8 cellular contexts compared by ENCODE assay signal in genomic region chr21:39445339-39446269, GRCh38. TPM values are rescaled to one million over a fixed set of nuclear protein-coding genes. Genes with fewer than 3 reads are reported as not detected.
DNase-seq lines count a peak whose midpoint lies in the region; ATAC-seq and TF ChIP-seq lines count a peak whose summit lies in the region.

Gene LCA5L (minus strand): TSS chr21:39445778. CDS start chr21:39428493, 17,285 bp downstream.

- H3K36me3 ChIP-seq in HCT116 (ENCODE audit: control insufficient read depth in 1 of 2, insufficient read depth in 2 of 2, low read length in 2 of 2) (no peaks in the 10 kb centered on the region), MM.1S (replicated peaks; ENCODE audit: insufficient read depth, low read length) (no peaks in the 10 kb centered on the region), gastroesophageal sphincter (no peaks in the 10 kb centered on the region), suprapubic skin (no peaks in the 10 kb centered on the region)

- CTCF ChIA-PET in HCT116 (lab: Charles Lee): no interaction called here

- no peak for TF ChIP-seq CTCF in HCT116 (IDR thresholded peaks at IDR 0.05 in 2 of 3, conservative IDR thresholded peaks at IDR 0.05 in 1 of 3; ENCODE audit: borderline replicate concordance in 1 of 3, insufficient read depth in 1 of 3, low read depth in 2 of 3, low read length in 2 of 3)
- peak; percentile 21; the same call in 1 of the 2 replicates for TF ChIP-seq CTCF in MM.1S (IDR thresholded peaks at IDR 0.05; ENCODE audit: low read length)
- peak in 1 of 4 experiments; percentile 3 for TF ChIP-seq CTCF in gastroesophageal sphincter (IDR thresholded peaks at IDR 0.05)
- TF ChIP-seq CTCF in suprapubic skin (IDR thresholded peaks at IDR 0.05): no peak

- H2AFZ ChIP-seq in HCT116 (ENCODE audit: low read depth, low read length, poor library complexity, severe bottlenecking) (peak within 1 kb of the TSS; percentile 59), MM.1S (ENCODE audit: low read length) (peak within 1 kb of the TSS; percentile 99)

- DNase-seq in GM04504 (ENCODE audit: low read depth) (peak; percentile 78), HCT116 (ENCODE audit: low read depth, low spot score) (peak; percentile 70), MM.1S (peak; percentile 99), SIG-M5 treated with dmso at 0.1 percent for 504 hours (lab: John Stamatoyannopoulos, UW; ENCODE audit: unreplicated experiment) (peak; percentile 89), nucleus accumbens (lab: John Stamatoyannopoulos, UW) (peak; percentile 36 to 90 (median 80)), suprapubic skin (ENCODE audit: low spot score in 2 of 2) (peak; percentile 92 to 94)
- peak; percentile 90 for DNase-seq in activated naive CD4-positive, alpha-beta T cell treated with Interleukin-2 at 50 U/mL for 16 hours

- intact Hi-C loops in HCT116 (cut with micrococcal nuclease): loop anchor here (10.0 kb wide), 1 partner anchor 261 kb away; the partner anchor contains the start of gene PSMG1

- peaks cover 10 to 16% of the 10 kb centered on the region in 2 experiments; a peak in 3 of 4 replicates for H3K4me1 ChIP-seq in HCT116 (ENCODE audit: control insufficient read depth in 1 of 2, insufficient read depth in 2 of 2, low read length in 2 of 2)
- H3K4me1 ChIP-seq in MM.1S (ENCODE audit: low read length): peaks cover 12% of the 10 kb centered on the region
- peaks cover 5 to 18% (median 6%) of the 10 kb centered on the region in 3 donors for H3K4me1 ChIP-seq in gastroesophageal sphincter
- H3K4me1 ChIP-seq in suprapubic skin: peaks cover 20% of the 10 kb centered on the region

- no peaks in the 10 kb centered on the region for H3K27me3 ChIP-seq in HCT116 (ENCODE audit: insufficient read depth, low read length)
- H3K27me3 ChIP-seq in MM.1S (replicated peaks; ENCODE audit: insufficient read depth, low read length): no peaks in the 10 kb centered on the region
- no peaks in the 10 kb centered on the region for H3K27me3 ChIP-seq in gastroesophageal sphincter
- no peaks in the 10 kb centered on the region for H3K27me3 ChIP-seq in suprapubic skin

- peak; percentile 77 for TF ChIP-seq POLR2A in HCT116 (IDR thresholded peaks at IDR 0.05; ENCODE audit: borderline replicate concordance, extremely low read depth, insufficient read depth, insufficient read length)
- TF ChIP-seq POLR2A in gastroesophageal sphincter (IDR thresholded peaks at IDR 0.05): peak; percentile 69 to 80
- TF ChIP-seq POLR2A in suprapubic skin (IDR thresholded peaks at IDR 0.05): peak in 1 of 2 donors; percentile 40

- no peaks in the 10 kb centered on the region for H3K9me2 ChIP-seq in HCT116 (ENCODE audit: insufficient read depth)
- H3K9me2 ChIP-seq in MM.1S (replicated peaks; ENCODE audit: insufficient read depth, low read length): no peaks in the 10 kb centered on the region

- BruUV-seq in HCT116 (replicated peaks; lab: Mats Ljungman, UMichigan): TSS peak; percentile 89

- no peak for TF ChIP-seq EP300 in gastroesophageal sphincter (IDR thresholded peaks at IDR 0.05)
- no peak for TF ChIP-seq EP300 in suprapubic skin (IDR thresholded peaks at IDR 0.05)

- H3K9ac ChIP-seq in HCT116 (ENCODE audit: low read length): peak within 1 kb of the TSS; percentile 70
- peak within 1 kb of the TSS; percentile 78 for H3K9ac ChIP-seq in MM.1S (ENCODE audit: low read length)

- 0 out of 2 replicates have a peak, but pooled peaks cover 4% of the 10 kb centered on the region for H3F3A ChIP-seq in MM.1S (ENCODE audit: insufficient read depth, low read length)

- peak within 1 kb of the TSS; percentile 96 for H3K4me2 ChIP-seq in HCT116 (ENCODE audit: low read length)
- H3K4me2 ChIP-seq in MM.1S (ENCODE audit: low read depth, low read length): peak within 1 kb of the TSS; percentile 87

- H3K4me3 ChIP-seq in HCT116 (replicated peaks in 1 of 2; ENCODE audit: low read depth in 1 of 2, low read length in 2 of 2) (peak within 1 kb of the TSS; percentile 73 to 90), MM.1S (ENCODE audit: low read length) (peak within 1 kb of the TSS; percentile 92), gastroesophageal sphincter (peak within 1 kb of the TSS; percentile 57 to 85), suprapubic skin (peak within 1 kb of the TSS; percentile 96)

- no peaks in the 10 kb centered on the region for H4K20me1 ChIP-seq in HCT116 (ENCODE audit: insufficient read depth)
- H4K20me1 ChIP-seq in MM.1S (ENCODE audit: insufficient read depth, low read length): no peaks in the 10 kb centered on the region

- RAD21 ChIA-PET in HCT116 (lab: Charles Lee; ENCODE audit: low non-redundant PET in 1 of 2, low total read pairs in 2 of 2, uncharacterized antibody in 2 of 2, unreplicated experiment in 2 of 2): no interaction called here

- TF ChIP-seq RAD21 in HCT116 (IDR thresholded peaks at IDR 0.05; ENCODE audit: low read depth): no peak

- peak within 1 kb of the TSS; percentile 74 for H3K27ac ChIP-seq in HCT116 (ENCODE audit: low read depth, low read length)
- H3K27ac ChIP-seq in MM.1S (ENCODE audit: low read length): peak within 1 kb of the TSS; percentile 70
- H3K27ac ChIP-seq in gastroesophageal sphincter: peak within 1 kb of the TSS; percentile 48 to 93 (median 91)
- H3K27ac ChIP-seq in suprapubic skin: peak within 1 kb of the TSS; percentile 84

- ATAC-seq in HCT116 (peak; percentile 90), gastroesophageal sphincter (peak; percentile 95)

- 0 to 1% methylated on average over 5 to 24 of the region's 82 CpGs for WGBS in gastroesophageal sphincter (ENCODE audit: low coverage in 1 of 2), 2 donors
- WGBS in suprapubic skin: under 1% methylated on average over 33 of the region's 82 CpGs

- POLR2A ChIA-PET in HCT116 (lab: Charles Lee): no interaction called here

- H3K79me2 ChIP-seq in HCT116 (ENCODE audit: insufficient read depth, low read length): no peaks in the 10 kb centered on the region
- H3K79me2 ChIP-seq in MM.1S (ENCODE audit: low read length): no peaks in the 10 kb centered on the region

- H3K9me3 ChIP-seq in HCT116 (ENCODE audit: control insufficient read depth in 1 of 2, insufficient read depth in 1 of 2, low read depth in 1 of 2, low read length in 2 of 2) (no peaks in the 10 kb centered on the region), MM.1S (replicated peaks; ENCODE audit: insufficient read depth, low read length) (no peaks in the 10 kb centered on the region), gastroesophageal sphincter (no peaks in the 10 kb centered on the region), suprapubic skin (no peaks in the 10 kb centered on the region)

TF ChIP-seq in HCT116, 20 proteins besides CTCF, POLR2A, EP300 and RAD21:
- no peak for TF ChIP-seq EZH2phosphoT487 (IDR thresholded peaks at IDR 0.05; ENCODE audit: borderline replicate concordance)
- peak; percentile 67 for TF ChIP-seq ZFX (IDR thresholded peaks at IDR 0.05)
- TF ChIP-seq, protein P1, sequence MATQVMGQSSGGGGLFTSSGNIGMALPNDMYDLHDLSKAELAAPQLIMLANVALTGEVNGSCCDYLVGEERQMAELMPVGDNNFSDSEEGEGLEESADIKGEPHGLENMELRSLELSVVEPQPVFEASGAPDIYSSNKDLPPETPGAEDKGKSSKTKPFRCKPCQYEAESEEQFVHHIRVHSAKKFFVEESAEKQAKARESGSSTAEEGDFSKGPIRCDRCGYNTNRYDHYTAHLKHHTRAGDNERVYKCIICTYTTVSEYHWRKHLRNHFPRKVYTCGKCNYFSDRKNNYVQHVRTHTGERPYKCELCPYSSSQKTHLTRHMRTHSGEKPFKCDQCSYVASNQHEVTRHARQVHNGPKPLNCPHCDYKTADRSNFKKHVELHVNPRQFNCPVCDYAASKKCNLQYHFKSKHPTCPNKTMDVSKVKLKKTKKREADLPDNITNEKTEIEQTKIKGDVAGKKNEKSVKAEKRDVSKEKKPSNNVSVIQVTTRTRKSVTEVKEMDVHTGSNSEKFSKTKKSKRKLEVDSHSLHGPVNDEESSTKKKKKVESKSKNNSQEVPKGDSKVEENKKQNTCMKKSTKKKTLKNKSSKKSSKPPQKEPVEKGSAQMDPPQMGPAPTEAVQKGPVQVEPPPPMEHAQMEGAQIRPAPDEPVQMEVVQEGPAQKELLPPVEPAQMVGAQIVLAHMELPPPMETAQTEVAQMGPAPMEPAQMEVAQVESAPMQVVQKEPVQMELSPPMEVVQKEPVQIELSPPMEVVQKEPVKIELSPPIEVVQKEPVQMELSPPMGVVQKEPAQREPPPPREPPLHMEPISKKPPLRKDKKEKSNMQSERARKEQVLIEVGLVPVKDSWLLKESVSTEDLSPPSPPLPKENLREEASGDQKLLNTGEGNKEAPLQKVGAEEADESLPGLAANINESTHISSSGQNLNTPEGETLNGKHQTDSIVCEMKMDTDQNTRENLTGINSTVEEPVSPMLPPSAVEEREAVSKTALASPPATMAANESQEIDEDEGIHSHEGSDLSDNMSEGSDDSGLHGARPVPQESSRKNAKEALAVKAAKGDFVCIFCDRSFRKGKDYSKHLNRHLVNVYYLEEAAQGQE (IDR thresholded peaks at IDR 0.05; ENCODE audit: low read depth): no peak
- TF ChIP-seq EGR1 (IDR thresholded peaks at IDR 0.05; ENCODE audit: low read depth): peak; percentile 82
- TF ChIP-seq ZNF274 (IDR thresholded peaks at IDR 0.05; ENCODE audit: low read depth, low read length): no peak
- TF ChIP-seq CEBPB (IDR thresholded peaks at IDR 0.05; ENCODE audit: low read depth): no peak
- TF ChIP-seq ELF1 (IDR thresholded peaks at IDR 0.05; ENCODE audit: borderline replicate concordance, low read depth): no peak
- peak; percentile 67; the same call in 1 of the 2 replicates for TF ChIP-seq MAX (IDR thresholded peaks at IDR 0.05)
- no peak for TF ChIP-seq EZH2 (IDR thresholded peaks at IDR 0.05)
- peak; percentile 73; the same call in 1 of the 2 replicates for TF ChIP-seq SIN3A (IDR thresholded peaks at IDR 0.05; ENCODE audit: low read depth)
- no peak for TF ChIP-seq ATF3 (IDR thresholded peaks at IDR 0.05)
- peak; percentile 93 for TF ChIP-seq POLR2AphosphoS5 (IDR thresholded peaks at IDR 0.05; ENCODE audit: low read depth, low read length)
- TF ChIP-seq SRF (IDR thresholded peaks at IDR 0.05; ENCODE audit: low read depth): no peak
- TF ChIP-seq YY1 (IDR thresholded peaks at IDR 0.05; ENCODE audit: extremely low read depth, insufficient replicate concordance, low read depth, low read length): no peak

RNA-seq across cellular contexts. Expression of gene LCA5L, which starts in this region (rescaled TPM):
- 1.9 TPM for total RNA-seq in HCT116 (2021; ENCODE audit: unreplicated experiment)
- 0.67 and 0.87 TPM in 2 replicates for polyA plus RNA-seq in HCT116 (2012)
- 1 to 10 TPM in 3 of 4 donors, under 1 TPM in 1; 0.54 to 1.6 (median 1.2) TPM for total RNA-seq in gastroesophageal sphincter
- 1 to 10 TPM in 1 of 4 donors, under 1 TPM in 2, not detected in 1; 0.72 to 1.2 (median 0.72) TPM for total RNA-seq in suprapubic skin

Comparison
In these comparisons a context has a peak if more than half of its experiments do, and no peak if none do; other contexts are left out.
1. Peak in every context shown above with its lines: DNase-seq, ATAC-seq, H3K4me3 ChIP-seq and H3K27ac ChIP-seq.